ENCODE assay signal across 1 cellular context in the genomic region with DNA sequence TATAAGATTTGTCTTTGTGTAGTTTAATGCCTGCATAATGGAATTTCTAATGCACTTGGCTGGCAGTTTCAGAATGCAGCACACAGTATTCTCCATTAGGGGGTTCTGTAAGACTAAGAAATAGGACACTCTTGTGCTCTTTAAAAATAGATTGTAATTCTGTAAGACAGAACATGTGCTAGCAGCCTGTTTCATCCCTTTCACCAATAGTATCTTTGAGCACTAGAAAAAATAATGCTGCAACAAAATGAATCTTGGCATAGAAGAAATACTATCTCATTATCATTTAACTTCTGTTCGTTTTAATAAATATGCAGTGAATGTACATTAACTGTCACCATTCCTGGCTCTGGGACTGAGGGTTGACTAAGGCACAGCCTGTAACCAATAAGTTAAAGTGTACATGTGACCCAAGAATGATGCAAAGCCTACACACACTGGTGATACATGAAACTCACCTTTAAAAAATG.
TF ChIP-seq lines count a peak whose summit lies in the region.

No MANE protein-coding gene starts in this region.

TF ChIP-seq in H1, 55 proteins besides CTCF, POLR2A, EP300 and RAD21:
- TF ChIP-seq, protein P1, sequence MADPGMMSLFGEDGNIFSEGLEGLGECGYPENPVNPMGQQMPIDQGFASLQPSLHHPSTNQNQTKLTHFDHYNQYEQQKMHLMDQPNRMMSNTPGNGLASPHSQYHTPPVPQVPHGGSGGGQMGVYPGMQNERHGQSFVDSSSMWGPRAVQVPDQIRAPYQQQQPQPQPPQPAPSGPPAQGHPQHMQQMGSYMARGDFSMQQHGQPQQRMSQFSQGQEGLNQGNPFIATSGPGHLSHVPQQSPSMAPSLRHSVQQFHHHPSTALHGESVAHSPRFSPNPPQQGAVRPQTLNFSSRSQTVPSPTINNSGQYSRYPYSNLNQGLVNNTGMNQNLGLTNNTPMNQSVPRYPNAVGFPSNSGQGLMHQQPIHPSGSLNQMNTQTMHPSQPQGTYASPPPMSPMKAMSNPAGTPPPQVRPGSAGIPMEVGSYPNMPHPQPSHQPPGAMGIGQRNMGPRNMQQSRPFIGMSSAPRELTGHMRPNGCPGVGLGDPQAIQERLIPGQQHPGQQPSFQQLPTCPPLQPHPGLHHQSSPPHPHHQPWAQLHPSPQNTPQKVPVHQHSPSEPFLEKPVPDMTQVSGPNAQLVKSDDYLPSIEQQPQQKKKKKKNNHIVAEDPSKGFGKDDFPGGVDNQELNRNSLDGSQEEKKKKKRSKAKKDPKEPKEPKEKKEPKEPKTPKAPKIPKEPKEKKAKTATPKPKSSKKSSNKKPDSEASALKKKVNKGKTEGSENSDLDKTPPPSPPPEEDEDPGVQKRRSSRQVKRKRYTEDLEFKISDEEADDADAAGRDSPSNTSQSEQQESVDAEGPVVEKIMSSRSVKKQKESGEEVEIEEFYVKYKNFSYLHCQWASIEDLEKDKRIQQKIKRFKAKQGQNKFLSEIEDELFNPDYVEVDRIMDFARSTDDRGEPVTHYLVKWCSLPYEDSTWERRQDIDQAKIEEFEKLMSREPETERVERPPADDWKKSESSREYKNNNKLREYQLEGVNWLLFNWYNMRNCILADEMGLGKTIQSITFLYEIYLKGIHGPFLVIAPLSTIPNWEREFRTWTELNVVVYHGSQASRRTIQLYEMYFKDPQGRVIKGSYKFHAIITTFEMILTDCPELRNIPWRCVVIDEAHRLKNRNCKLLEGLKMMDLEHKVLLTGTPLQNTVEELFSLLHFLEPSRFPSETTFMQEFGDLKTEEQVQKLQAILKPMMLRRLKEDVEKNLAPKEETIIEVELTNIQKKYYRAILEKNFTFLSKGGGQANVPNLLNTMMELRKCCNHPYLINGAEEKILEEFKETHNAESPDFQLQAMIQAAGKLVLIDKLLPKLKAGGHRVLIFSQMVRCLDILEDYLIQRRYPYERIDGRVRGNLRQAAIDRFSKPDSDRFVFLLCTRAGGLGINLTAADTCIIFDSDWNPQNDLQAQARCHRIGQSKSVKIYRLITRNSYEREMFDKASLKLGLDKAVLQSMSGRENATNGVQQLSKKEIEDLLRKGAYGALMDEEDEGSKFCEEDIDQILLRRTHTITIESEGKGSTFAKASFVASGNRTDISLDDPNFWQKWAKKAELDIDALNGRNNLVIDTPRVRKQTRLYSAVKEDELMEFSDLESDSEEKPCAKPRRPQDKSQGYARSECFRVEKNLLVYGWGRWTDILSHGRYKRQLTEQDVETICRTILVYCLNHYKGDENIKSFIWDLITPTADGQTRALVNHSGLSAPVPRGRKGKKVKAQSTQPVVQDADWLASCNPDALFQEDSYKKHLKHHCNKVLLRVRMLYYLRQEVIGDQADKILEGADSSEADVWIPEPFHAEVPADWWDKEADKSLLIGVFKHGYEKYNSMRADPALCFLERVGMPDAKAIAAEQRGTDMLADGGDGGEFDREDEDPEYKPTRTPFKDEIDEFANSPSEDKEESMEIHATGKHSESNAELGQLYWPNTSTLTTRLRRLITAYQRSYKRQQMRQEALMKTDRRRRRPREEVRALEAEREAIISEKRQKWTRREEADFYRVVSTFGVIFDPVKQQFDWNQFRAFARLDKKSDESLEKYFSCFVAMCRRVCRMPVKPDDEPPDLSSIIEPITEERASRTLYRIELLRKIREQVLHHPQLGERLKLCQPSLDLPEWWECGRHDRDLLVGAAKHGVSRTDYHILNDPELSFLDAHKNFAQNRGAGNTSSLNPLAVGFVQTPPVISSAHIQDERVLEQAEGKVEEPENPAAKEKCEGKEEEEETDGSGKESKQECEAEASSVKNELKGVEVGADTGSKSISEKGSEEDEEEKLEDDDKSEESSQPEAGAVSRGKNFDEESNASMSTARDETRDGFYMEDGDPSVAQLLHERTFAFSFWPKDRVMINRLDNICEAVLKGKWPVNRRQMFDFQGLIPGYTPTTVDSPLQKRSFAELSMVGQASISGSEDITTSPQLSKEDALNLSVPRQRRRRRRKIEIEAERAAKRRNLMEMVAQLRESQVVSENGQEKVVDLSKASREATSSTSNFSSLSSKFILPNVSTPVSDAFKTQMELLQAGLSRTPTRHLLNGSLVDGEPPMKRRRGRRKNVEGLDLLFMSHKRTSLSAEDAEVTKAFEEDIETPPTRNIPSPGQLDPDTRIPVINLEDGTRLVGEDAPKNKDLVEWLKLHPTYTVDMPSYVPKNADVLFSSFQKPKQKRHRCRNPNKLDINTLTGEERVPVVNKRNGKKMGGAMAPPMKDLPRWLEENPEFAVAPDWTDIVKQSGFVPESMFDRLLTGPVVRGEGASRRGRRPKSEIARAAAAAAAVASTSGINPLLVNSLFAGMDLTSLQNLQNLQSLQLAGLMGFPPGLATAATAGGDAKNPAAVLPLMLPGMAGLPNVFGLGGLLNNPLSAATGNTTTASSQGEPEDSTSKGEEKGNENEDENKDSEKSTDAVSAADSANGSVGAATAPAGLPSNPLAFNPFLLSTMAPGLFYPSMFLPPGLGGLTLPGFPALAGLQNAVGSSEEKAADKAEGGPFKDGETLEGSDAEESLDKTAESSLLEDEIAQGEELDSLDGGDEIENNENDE (IDR thresholded peaks at IDR 0.05; ENCODE audit: insufficient replicate concordance, low read length) = no peak
- TF ChIP-seq EGR1 (IDR thresholded peaks at IDR 0.05; ENCODE audit: borderline replicate concordance, low read depth, low read length) = no peak
- no peak for TF ChIP-seq FOSL1 (IDR thresholded peaks at IDR 0.05; ENCODE audit: insufficient read depth, low read depth, low read length)
- TF ChIP-seq HDAC2 (IDR thresholded peaks at IDR 0.05; ENCODE audit: borderline replicate concordance in 1 of 2, low read depth in 2 of 2, low read length in 2 of 2) = no peak
- no peak for TF ChIP-seq CEBPB (IDR thresholded peaks at IDR 0.05; ENCODE audit: low read depth, low read length)
- TF ChIP-seq ASH2L (IDR thresholded peaks at IDR 0.05; ENCODE audit: low read length) = no peak
- TF ChIP-seq TAF1 (IDR thresholded peaks at IDR 0.05; ENCODE audit: low read depth, low read length) = no peak
- TF ChIP-seq, protein P2, sequence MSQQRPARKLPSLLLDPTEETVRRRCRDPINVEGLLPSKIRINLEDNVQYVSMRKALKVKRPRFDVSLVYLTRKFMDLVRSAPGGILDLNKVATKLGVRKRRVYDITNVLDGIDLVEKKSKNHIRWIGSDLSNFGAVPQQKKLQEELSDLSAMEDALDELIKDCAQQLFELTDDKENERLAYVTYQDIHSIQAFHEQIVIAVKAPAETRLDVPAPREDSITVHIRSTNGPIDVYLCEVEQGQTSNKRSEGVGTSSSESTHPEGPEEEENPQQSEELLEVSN (IDR thresholded peaks at IDR 0.05) = no peak
- TF ChIP-seq JUND (IDR thresholded peaks at IDR 0.05; ENCODE audit: low read length) = no peak
- TF ChIP-seq POU5F1 (IDR thresholded peaks at IDR 0.05; ENCODE audit: low read depth, low read length) = no peak
- TF ChIP-seq NANOG (IDR thresholded peaks at IDR 0.05; ENCODE audit: insufficient read depth, low read depth, low read length, poor library complexity, severe bottlenecking) = no peak
- TF ChIP-seq, protein P3, sequence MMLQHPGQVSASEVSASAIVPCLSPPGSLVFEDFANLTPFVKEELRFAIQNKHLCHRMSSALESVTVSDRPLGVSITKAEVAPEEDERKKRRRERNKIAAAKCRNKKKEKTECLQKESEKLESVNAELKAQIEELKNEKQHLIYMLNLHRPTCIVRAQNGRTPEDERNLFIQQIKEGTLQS (IDR thresholded peaks at IDR 0.05; ENCODE audit: insufficient read depth, low read depth, low read length) = no peak
- TF ChIP-seq RXRA (IDR thresholded peaks at IDR 0.05; ENCODE audit: insufficient read depth, low read depth, low read length) = no peak
- TF ChIP-seq SRF (IDR thresholded peaks at IDR 0.05; ENCODE audit: low read depth, low read length) = no peak
